Comparison of ENCODE assay signal across 1 cellular context in genomic region chr14:88599761-88600439, GRCh38.
TF ChIP-seq lines count a peak whose summit lies in the region.

No MANE protein-coding gene starts in this region.

TF ChIP-seq in H1, 55 proteins besides CTCF, POLR2A, EP300 and RAD21 (continued from another document):
- TF ChIP-seq EZH2 (IDR thresholded peaks at IDR 0.05; ENCODE audit: low read depth, low read length, severe bottlenecking) (no peak), PHF8 (conservative IDR thresholded peaks at IDR 0.05; ENCODE audit: low read depth, low read length) (no peak), RBBP5 (IDR thresholded peaks at IDR 0.05; ENCODE audit: borderline replicate concordance, low read depth, low read length) (no peak), POLR2AphosphoS5 (IDR thresholded peaks at IDR 0.05; ENCODE audit: low read depth, low read length) (no peak)
TF ChIP-seq in H1: peak in this region for 0.
